ENCODE assay signal across 9 cellular contexts in the genomic region with DNA sequence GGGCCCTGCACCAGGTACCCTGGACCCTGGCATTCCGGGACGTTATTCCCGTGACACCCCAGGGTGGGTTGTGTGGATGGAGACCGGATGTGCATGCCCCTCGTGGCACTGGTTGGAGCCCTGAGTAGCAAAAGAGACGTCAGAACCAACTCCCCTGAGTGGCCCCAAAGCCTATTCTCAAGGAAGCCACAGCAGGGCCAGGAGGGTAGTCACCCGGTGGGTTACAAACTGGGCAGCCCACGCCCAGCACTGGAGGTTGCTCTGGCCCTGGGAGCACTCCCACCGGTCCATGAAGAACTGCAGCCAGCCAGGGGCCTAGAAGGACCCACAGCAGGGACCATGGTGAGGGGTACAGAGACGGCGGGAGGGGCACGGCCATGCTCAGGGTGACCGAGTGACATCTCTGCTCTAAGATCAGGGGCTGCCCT. TPM values are rescaled to one million over a fixed set of nuclear protein-coding genes. Genes with fewer than 3 reads are reported as not detected.
A peak's percentile ranks its signal among the peaks of the same experiment; 100 is the strongest.
DNase-seq lines count a peak whose midpoint lies in the region; ATAC-seq and TF ChIP-seq lines count a peak whose summit lies in the region.
"Had no signal": no experiment of that assay in that cellular context is flagged by ENCODE, and none has a peak within 500 bp of the region (broad histone marks: within the 10 kb centered on the region; RNA-seq: fewer than 3 reads in every experiment).

No MANE protein-coding gene starts in this region.

- peak overlapping the region; percentile 88 for H3K27ac ChIP-seq in suprapubic skin

- peak overlapping the region; percentile 84 to 94 (median 92) for H3K27ac Mint-ChIP-seq in immature natural killer cell

- H3K36me3 Mint-ChIP-seq in activated T-cell treated with anti-CD3 and anti-CD28 coated beads, Interleukin-2, amount 50 U/mL, for 4 hours (ENCODE audit: insufficient read depth) = peaks cover 2% of the 10 kb centered on the region
- H3K36me3 Mint-ChIP-seq in immature natural killer cell = no peaks in the 10 kb centered on the region

- no peak for TF ChIP-seq CTCF in suprapubic skin (IDR thresholded peaks at IDR 0.05)

- peak; percentile 22 to 28 for ATAC-seq in activated T-cell treated with anti-CD3 and anti-CD28 coated beads, Interleukin-2, amount 50 U/mL, for 4 hours
- ATAC-seq in HG03342 (IDR thresholded peaks at IDR 0.05; ENCODE audit: unreplicated experiment) (no peak), GM21737 (IDR thresholded peaks at IDR 0.05; ENCODE audit: unreplicated experiment) (no peak)

- H3K9me3 Mint-ChIP-seq in activated T-cell treated with anti-CD3 and anti-CD28 coated beads, Interleukin-2, amount 50 U/mL, for 4 hours = no peaks in the 10 kb centered on the region
- H3K9me3 Mint-ChIP-seq in immature natural killer cell = no peaks in the 10 kb centered on the region

- H3K4me1 Mint-ChIP-seq in activated T-cell treated with anti-CD3 and anti-CD28 coated beads, Interleukin-2, amount 50 U/mL, for 4 hours (ENCODE audit: low read depth) = peaks cover 59% of the 10 kb centered on the region
- H3K4me1 Mint-ChIP-seq in immature natural killer cell = peaks cover 22 to 43% of the 10 kb centered on the region in 2 donors

- no peaks in the 10 kb centered on the region for H3K27me3 Mint-ChIP-seq in activated T-cell treated with anti-CD3 and anti-CD28 coated beads, Interleukin-2, amount 50 U/mL, for 4 hours (ENCODE audit: low read depth)
- H3K27me3 Mint-ChIP-seq in immature natural killer cell (ENCODE audit: low read depth in 3 of 3) = peaks cover 6 to 39% (median 16%) of the 10 kb centered on the region in 3 donors

- TF ChIP-seq POLR2A in suprapubic skin (IDR thresholded peaks at IDR 0.05) = peak in 1 of 2 donors; percentile 1

- H3K27me3 ChIP-seq in suprapubic skin = no peaks in the 10 kb centered on the region
- H3K27me3 ChIP-seq: body of pancreas had no signal

- TF ChIP-seq EP300 in suprapubic skin (IDR thresholded peaks at IDR 0.05) = no peak

- H3K4me3 ChIP-seq in suprapubic skin = peak overlapping the region; percentile 56
- H3K4me3 ChIP-seq: body of pancreas had no signal

- H3K4me3 Mint-ChIP-seq in activated T-cell treated with anti-CD3 and anti-CD28 coated beads, Interleukin-2, amount 50 U/mL, for 4 hours = peak overlapping the region; percentile 78
- peak overlapping the region; percentile 79 to 86 (median 84) for H3K4me3 Mint-ChIP-seq in immature natural killer cell

- 10% methylated on average over 13 of the region's 13 CpGs for WGBS in suprapubic skin

- H3K4me1 ChIP-seq in suprapubic skin = peaks cover 95% of the 10 kb centered on the region

- no peaks in the 10 kb centered on the region for H3K36me3 ChIP-seq in suprapubic skin

- no peaks in the 10 kb centered on the region for H3K9me3 ChIP-seq in suprapubic skin
- H3K9me3 ChIP-seq: body of pancreas had no signal

- DNase-seq in activated T-cell treated with anti-CD3 and anti-CD28 coated beads for 48 hours (ENCODE audit: low read depth) (peak; percentile 45), activated T-cell treated with anti-CD3 and anti-CD28 coated beads for 4 hours (no peak), immature natural killer cell (peak; percentile 35 to 49 (median 49)), suprapubic skin (ENCODE audit: low spot score in 2 of 2) (no peak), NCI-H1105 (lab: John Stamatoyannopoulos, UW) (no peak)
- no peak for DNase-seq in activated T-cell treated with anti-CD3 and anti-CD28 coated beads, Interleukin-2, amount 50 U/mL, for 4 hours

RNA-seq across cellular contexts. Expression of a gene that starts 7.5 kb away (rescaled TPM):
- total RNA-seq in activated T-cell treated with anti-CD3 and anti-CD28 coated beads, Interleukin-2, amount 50 U/mL, for 4 hours = 10 to 100 TPM; 64.0 to 71.0 (median 69.1) TPM
- under 1 TPM; 0.12 to 0.55 (median 0.49) TPM for polyA plus RNA-seq in immature natural killer cell
- 10 to 100 TPM; 12.1 to 30.8 (median 20.9) TPM for total RNA-seq in suprapubic skin

RNA-seq across cellular contexts. Expression of a gene that starts 7.6 kb away (rescaled TPM):
- 10 to 100 TPM; 91.5 to 95.0 (median 94.4) TPM for total RNA-seq in activated T-cell treated with anti-CD3 and anti-CD28 coated beads, Interleukin-2, amount 50 U/mL, for 4 hours
- polyA plus RNA-seq in immature natural killer cell = 10 to 100 TPM in 1 of 3 donors, 1 to 10 TPM in 1, under 1 TPM in 1; 0.63 to 13.0 (median 4.5) TPM
- 10 to 100 TPM; 31.8 to 63.1 (median 38.3) TPM for total RNA-seq in suprapubic skin

RNA-seq across cellular contexts. Expression of a gene that starts 29.5 kb away (rescaled TPM):
- total RNA-seq in activated T-cell treated with anti-CD3 and anti-CD28 coated beads, Interleukin-2, amount 50 U/mL, for 4 hours = 100 to 1,000 TPM; 109 to 135 (median 117) TPM
- 100 to 1,000 TPM; 652 to 783 (median 741) TPM for polyA plus RNA-seq in immature natural killer cell
- total RNA-seq in suprapubic skin = 100 to 1,000 TPM in 3 of 4 donors, 10 to 100 TPM in 1; 82.3 to 120 (median 110) TPM

RNA-seq across cellular contexts. Expression of a gene that starts 43.8 kb away (rescaled TPM):
- under 1 TPM; 0.37 to 0.66 (median 0.43) TPM for total RNA-seq in activated T-cell treated with anti-CD3 and anti-CD28 coated beads, Interleukin-2, amount 50 U/mL, for 4 hours
- 1 to 10 TPM; 1.7 to 3.3 (median 3.1) TPM for polyA plus RNA-seq in immature natural killer cell
- total RNA-seq in suprapubic skin = 1 to 10 TPM; 1.5 to 3.8 (median 1.8) TPM

RNA-seq across cellular contexts. Expression of a gene that starts 49.4 kb away (rescaled TPM):
- total RNA-seq in activated T-cell treated with anti-CD3 and anti-CD28 coated beads, Interleukin-2, amount 50 U/mL, for 4 hours = 1 to 10 TPM; 7.3 to 7.8 (median 7.7) TPM
- 10 to 100 TPM in 1 of 3 donors, 1 to 10 TPM in 2; 2.1 to 10.0 (median 4.3) TPM for polyA plus RNA-seq in immature natural killer cell
- 10 to 100 TPM; 13.4 to 26.7 (median 22.3) TPM for total RNA-seq in suprapubic skin

Comparison
In these comparisons a context has a peak if more than half of its experiments do, and no peak if none do; other contexts are left out.
1. DNase-seq: peak in activated T-cell treated with anti-CD3 and anti-CD28 coated beads for 48 hours (single experiment) and immature natural killer cell (3 of 3); none in activated T-cell treated with anti-CD3 and anti-CD28 coated beads for 4 hours (single experiment), activated T-cell treated with anti-CD3 and anti-CD28 coated beads, Interleukin-2, amount 50 U/mL, for 4 hours (single experiment), suprapubic skin (0 of 2) and NCI-H1105 (single experiment).
2. ATAC-seq: peak in activated T-cell treated with anti-CD3 and anti-CD28 coated beads, Interleukin-2, amount 50 U/mL, for 4 hours (2 of 2); none in HG03342 (single experiment) and GM21737 (single experiment).